Comparison of ENCODE assay signal across 2 cellular contexts in the genomic region with DNA sequence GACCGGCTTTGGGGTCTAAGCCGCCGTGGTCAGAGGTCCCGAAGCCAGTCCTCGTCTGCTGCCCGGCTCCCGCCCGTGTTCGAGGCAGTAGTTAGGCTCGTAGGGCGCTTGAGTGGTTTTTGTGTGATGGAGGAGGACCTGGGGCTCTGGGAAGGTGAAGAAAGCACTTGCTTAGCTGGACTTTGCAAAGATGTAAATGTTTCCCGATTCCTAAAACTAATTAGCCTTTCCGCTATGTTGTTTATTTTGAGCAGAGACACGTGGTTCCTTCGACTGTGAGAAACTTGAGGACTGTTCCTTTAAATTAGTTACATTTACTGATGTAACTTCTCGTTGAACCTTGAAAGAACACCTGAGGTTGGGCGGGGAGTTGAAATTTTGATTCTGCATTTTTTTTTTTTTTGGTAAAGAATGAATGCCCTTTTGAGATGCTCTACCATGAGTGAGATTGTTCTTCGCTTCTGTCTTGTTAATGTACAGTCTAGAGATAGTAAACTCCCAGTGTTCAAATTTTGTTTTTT.
A peak's percentile ranks its signal among the peaks of the same experiment; 100 is the strongest.
TF ChIP-seq lines count a peak whose summit lies in the region.

No MANE protein-coding gene starts in this region.

TF ChIP-seq in HEK293, 187 proteins besides CTCF, POLR2A, EP300 and RAD21 (continued from another document and continues in another):
- TF ChIP-seq, protein P1, sequence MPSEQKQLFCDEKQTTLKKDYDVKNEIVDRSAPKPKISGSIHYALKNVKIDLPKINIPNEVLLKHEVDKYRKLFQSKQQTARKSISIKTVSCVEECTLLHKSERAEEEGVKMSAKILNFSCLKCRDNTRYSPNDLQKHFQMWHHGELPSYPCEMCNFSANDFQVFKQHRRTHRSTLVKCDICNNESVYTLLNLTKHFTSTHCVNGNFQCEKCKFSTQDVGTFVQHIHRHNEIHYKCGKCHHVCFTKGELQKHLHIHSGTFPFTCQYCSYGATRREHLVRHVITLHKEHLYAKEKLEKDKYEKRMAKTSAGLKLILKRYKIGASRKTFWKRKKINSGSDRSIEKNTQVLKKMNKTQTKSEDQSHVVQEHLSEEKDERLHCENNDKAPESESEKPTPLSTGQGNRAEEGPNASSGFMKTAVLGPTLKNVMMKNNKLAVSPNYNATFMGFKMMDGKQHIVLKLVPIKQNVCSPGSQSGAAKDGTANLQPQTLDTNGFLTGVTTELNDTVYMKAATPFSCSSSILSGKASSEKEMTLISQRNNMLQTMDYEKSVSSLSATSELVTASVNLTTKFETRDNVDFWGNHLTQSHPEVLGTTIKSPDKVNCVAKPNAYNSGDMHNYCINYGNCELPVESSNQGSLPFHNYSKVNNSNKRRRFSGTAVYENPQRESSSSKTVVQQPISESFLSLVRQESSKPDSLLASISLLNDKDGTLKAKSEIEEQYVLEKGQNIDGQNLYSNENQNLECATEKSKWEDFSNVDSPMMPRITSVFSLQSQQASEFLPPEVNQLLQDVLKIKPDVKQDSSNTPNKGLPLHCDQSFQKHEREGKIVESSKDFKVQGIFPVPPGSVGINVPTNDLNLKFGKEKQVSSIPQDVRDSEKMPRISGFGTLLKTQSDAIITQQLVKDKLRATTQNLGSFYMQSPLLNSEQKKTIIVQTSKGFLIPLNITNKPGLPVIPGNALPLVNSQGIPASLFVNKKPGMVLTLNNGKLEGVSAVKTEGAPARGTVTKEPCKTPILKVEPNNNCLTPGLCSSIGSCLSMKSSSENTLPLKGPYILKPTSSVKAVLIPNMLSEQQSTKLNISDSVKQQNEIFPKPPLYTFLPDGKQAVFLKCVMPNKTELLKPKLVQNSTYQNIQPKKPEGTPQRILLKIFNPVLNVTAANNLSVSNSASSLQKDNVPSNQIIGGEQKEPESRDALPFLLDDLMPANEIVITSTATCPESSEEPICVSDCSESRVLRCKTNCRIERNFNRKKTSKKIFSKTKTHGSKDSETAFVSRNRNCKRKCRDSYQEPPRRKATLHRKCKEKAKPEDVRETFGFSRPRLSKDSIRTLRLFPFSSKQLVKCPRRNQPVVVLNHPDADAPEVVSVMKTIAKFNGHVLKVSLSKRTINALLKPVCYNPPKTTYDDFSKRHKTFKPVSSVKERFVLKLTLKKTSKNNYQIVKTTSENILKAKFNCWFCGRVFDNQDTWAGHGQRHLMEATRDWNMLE (tag by site-specific recombination; conservative IDR thresholded peaks at IDR 0.05; ENCODE audit: low read depth), result no peak
- TF ChIP-seq, protein P2, sequence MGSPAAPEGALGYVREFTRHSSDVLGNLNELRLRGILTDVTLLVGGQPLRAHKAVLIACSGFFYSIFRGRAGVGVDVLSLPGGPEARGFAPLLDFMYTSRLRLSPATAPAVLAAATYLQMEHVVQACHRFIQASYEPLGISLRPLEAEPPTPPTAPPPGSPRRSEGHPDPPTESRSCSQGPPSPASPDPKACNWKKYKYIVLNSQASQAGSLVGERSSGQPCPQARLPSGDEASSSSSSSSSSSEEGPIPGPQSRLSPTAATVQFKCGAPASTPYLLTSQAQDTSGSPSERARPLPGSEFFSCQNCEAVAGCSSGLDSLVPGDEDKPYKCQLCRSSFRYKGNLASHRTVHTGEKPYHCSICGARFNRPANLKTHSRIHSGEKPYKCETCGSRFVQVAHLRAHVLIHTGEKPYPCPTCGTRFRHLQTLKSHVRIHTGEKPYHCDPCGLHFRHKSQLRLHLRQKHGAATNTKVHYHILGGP (tag by site-specific recombination; IDR thresholded peaks at IDR 0.05), result no peak
- TF ChIP-seq EGR2 (tag by site-specific recombination; IDR thresholded peaks at IDR 0.05; ENCODE audit: low read depth), result no peak
- TF ChIP-seq ZNF335 (tag by site-specific recombination; conservative IDR thresholded peaks at IDR 0.05), result peak; percentile 84
- TF ChIP-seq, protein P3, sequence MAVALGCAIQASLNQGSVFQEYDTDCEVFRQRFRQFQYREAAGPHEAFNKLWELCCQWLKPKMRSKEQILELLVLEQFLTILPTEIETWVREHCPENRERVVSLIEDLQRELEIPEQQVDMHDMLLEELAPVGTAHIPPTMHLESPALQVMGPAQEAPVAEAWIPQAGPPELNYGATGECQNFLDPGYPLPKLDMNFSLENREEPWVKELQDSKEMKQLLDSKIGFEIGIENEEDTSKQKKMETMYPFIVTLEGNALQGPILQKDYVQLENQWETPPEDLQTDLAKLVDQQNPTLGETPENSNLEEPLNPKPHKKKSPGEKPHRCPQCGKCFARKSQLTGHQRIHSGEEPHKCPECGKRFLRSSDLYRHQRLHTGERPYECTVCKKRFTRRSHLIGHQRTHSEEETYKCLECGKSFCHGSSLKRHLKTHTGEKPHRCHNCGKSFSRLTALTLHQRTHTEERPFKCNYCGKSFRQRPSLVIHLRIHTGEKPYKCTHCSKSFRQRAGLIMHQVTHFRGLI (tag by site-specific recombination; IDR thresholded peaks at IDR 0.05), result peak; percentile 41; the same call in 1 of the 2 replicates
- TF ChIP-seq, protein P4, sequence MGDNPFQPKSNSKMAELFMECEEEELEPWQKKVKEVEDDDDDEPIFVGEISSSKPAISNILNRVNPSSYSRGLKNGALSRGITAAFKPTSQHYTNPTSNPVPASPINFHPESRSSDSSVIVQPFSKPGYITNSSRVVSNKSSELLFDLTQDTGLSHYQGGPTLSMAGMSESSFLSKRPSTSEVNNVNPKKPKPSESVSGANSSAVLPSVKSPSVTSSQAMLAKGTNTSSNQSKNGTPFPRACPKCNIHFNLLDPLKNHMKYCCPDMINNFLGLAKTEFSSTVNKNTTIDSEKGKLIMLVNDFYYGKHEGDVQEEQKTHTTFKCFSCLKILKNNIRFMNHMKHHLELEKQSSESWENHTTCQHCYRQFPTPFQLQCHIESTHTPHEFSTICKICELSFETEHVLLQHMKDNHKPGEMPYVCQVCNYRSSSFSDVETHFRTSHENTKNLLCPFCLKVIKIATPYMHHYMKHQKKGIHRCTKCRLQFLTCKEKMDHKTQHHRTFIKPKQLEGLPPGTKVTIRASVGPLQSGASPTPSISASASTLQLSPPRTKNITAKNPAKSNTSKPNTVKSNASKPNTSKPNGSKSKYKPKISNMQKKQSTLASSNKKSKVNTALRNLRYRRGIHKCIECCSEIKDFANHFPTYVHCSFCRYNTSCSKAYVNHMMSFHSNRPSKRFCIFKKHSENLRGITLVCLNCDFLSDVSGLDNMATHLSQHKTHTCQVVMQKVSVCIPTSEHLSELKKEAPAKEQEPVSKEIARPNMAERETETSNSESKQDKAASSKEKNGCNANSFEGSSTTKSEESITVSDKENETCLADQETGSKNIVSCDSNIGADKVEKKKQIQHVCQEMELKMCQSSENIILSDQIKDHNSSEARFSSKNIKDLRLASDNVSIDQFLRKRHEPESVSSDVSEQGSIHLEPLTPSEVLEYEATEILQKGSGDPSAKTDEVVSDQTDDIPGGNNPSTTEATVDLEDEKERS (tag by site-specific recombination; IDR thresholded peaks at IDR 0.05), result no peak
- TF ChIP-seq, protein P5, sequence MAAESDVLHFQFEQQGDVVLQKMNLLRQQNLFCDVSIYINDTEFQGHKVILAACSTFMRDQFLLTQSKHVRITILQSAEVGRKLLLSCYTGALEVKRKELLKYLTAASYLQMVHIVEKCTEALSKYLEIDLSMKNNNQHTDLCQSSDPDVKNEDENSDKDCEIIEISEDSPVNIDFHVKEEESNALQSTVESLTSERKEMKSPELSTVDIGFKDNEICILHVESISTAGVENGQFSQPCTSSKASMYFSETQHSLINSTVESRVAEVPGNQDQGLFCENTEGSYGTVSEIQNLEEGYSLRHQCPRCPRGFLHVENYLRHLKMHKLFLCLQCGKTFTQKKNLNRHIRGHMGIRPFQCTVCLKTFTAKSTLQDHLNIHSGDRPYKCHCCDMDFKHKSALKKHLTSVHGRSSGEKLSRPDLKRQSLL (tag by site-specific recombination; IDR thresholded peaks at IDR 0.05), result 0 out of 2 replicates have a peak, but pooled peaks have one; percentile 11
- TF ChIP-seq ZNF114 (tag by site-specific recombination; IDR thresholded peaks at IDR 0.05), result no peak
- TF ChIP-seq ZBTB8A (tag by site-specific recombination; IDR thresholded peaks at IDR 0.05), result 0 out of 2 replicates have a peak, but pooled peaks have one; percentile 22

TF ChIP-seq in HepG2, 621 proteins besides CTCF, POLR2A, EP300 and RAD21 (continued from another document and continues in another):
- TF ChIP-seq, protein P6, sequence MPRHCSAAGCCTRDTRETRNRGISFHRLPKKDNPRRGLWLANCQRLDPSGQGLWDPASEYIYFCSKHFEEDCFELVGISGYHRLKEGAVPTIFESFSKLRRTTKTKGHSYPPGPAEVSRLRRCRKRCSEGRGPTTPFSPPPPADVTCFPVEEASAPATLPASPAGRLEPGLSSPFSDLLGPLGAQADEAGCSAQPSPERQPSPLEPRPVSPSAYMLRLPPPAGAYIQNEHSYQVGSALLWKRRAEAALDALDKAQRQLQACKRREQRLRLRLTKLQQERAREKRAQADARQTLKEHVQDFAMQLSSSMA (CRISPR knock-in tag; IDR thresholded peaks at IDR 0.05), result 0 out of 2 replicates have a peak, but pooled peaks have one; percentile 2
- peak; percentile 91 for TF ChIP-seq ASH2L (IDR thresholded peaks at IDR 0.05; ENCODE audit: insufficient read length, low read depth, low read length)
- TF ChIP-seq MED8 (CRISPR knock-in tag; IDR thresholded peaks at IDR 0.05; ENCODE audit: insufficient replicate concordance), result no peak
- 0 out of 2 replicates have a peak, but pooled peaks have one; percentile 10 for TF ChIP-seq FLYWCH1 (CRISPR knock-in tag; IDR thresholded peaks at IDR 0.05)
- peak; percentile 27; the same call in 1 of the 2 replicates for TF ChIP-seq ZFP90 (CRISPR knock-in tag; IDR thresholded peaks at IDR 0.05; ENCODE audit: borderline replicate concordance)
- TF ChIP-seq ZMAT3 (CRISPR knock-in tag; conservative IDR thresholded peaks at IDR 0.05), result no peak
- TF ChIP-seq, protein P7, sequence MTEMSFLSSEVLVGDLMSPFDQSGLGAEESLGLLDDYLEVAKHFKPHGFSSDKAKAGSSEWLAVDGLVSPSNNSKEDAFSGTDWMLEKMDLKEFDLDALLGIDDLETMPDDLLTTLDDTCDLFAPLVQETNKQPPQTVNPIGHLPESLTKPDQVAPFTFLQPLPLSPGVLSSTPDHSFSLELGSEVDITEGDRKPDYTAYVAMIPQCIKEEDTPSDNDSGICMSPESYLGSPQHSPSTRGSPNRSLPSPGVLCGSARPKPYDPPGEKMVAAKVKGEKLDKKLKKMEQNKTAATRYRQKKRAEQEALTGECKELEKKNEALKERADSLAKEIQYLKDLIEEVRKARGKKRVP (CRISPR knock-in tag; IDR thresholded peaks at IDR 0.05), result peak in 1 of 2 experiments; percentile 86; a peak in 1 of 4 replicates
- TF ChIP-seq KLF16 (CRISPR knock-in tag; IDR thresholded peaks at IDR 0.05), result peak in 1 of 2 experiments; percentile 14; a peak in 1 of 4 replicates
- peak; percentile 23; the same call in 1 of the 2 replicates for TF ChIP-seq CEBPG (CRISPR knock-in tag; IDR thresholded peaks at IDR 0.05)
- no peak for TF ChIP-seq STAT5B (CRISPR knock-in tag; IDR thresholded peaks at IDR 0.05)
- peak; percentile 79; the same call in 1 of the 2 replicates for TF ChIP-seq AKAP8 (CRISPR knock-in tag; IDR thresholded peaks at IDR 0.05)
- TF ChIP-seq, protein P8, sequence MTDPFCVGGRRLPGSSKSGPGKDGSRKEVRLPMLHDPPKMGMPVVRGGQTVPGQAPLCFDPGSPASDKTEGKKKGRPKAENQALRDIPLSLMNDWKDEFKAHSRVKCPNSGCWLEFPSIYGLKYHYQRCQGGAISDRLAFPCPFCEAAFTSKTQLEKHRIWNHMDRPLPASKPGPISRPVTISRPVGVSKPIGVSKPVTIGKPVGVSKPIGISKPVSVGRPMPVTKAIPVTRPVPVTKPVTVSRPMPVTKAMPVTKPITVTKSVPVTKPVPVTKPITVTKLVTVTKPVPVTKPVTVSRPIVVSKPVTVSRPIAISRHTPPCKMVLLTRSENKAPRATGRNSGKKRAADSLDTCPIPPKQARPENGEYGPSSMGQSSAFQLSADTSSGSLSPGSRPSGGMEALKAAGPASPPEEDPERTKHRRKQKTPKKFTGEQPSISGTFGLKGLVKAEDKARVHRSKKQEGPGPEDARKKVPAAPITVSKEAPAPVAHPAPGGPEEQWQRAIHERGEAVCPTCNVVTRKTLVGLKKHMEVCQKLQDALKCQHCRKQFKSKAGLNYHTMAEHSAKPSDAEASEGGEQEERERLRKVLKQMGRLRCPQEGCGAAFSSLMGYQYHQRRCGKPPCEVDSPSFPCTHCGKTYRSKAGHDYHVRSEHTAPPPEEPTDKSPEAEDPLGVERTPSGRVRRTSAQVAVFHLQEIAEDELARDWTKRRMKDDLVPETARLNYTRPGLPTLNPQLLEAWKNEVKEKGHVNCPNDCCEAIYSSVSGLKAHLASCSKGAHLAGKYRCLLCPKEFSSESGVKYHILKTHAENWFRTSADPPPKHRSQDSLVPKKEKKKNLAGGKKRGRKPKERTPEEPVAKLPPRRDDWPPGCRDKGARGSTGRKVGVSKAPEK (CRISPR knock-in tag; IDR thresholded peaks at IDR 0.05; ENCODE audit: borderline replicate concordance), result peak; percentile 70; the same call in 1 of the 2 replicates
- TF ChIP-seq, protein P9, sequence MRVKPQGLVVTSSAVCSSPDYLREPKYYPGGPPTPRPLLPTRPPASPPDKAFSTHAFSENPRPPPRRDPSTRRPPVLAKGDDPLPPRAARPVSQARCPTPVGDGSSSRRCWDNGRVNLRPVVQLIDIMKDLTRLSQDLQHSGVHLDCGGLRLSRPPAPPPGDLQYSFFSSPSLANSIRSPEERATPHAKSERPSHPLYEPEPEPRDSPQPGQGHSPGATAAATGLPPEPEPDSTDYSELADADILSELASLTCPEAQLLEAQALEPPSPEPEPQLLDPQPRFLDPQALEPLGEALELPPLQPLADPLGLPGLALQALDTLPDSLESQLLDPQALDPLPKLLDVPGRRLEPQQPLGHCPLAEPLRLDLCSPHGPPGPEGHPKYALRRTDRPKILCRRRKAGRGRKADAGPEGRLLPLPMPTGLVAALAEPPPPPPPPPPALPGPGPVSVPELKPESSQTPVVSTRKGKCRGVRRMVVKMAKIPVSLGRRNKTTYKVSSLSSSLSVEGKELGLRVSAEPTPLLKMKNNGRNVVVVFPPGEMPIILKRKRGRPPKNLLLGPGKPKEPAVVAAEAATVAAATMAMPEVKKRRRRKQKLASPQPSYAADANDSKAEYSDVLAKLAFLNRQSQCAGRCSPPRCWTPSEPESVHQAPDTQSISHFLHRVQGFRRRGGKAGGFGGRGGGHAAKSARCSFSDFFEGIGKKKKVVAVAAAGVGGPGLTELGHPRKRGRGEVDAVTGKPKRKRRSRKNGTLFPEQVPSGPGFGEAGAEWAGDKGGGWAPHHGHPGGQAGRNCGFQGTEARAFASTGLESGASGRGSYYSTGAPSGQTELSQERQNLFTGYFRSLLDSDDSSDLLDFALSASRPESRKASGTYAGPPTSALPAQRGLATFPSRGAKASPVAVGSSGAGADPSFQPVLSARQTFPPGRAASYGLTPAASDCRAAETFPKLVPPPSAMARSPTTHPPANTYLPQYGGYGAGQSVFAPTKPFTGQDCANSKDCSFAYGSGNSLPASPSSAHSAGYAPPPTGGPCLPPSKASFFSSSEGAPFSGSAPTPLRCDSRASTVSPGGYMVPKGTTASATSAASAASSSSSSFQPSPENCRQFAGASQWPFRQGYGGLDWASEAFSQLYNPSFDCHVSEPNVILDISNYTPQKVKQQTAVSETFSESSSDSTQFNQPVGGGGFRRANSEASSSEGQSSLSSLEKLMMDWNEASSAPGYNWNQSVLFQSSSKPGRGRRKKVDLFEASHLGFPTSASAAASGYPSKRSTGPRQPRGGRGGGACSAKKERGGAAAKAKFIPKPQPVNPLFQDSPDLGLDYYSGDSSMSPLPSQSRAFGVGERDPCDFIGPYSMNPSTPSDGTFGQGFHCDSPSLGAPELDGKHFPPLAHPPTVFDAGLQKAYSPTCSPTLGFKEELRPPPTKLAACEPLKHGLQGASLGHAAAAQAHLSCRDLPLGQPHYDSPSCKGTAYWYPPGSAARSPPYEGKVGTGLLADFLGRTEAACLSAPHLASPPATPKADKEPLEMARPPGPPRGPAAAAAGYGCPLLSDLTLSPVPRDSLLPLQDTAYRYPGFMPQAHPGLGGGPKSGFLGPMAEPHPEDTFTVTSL (CRISPR knock-in tag; IDR thresholded peaks at IDR 0.05; ENCODE audit: borderline replicate concordance), result 0 out of 2 replicates have a peak, but pooled peaks have one; percentile 7
- peak; percentile 63; the same call in 1 of the 2 replicates for TF ChIP-seq ZBTB7B (CRISPR knock-in tag; IDR thresholded peaks at IDR 0.05)
- TF ChIP-seq ZSCAN20 (CRISPR knock-in tag; IDR thresholded peaks at IDR 0.05; ENCODE audit: borderline replicate concordance), result peak; percentile 15; the same call in 1 of the 2 replicates
- no peak for TF ChIP-seq RFX3 (CRISPR knock-in tag; IDR thresholded peaks at IDR 0.05)
- 0 out of 2 replicates have a peak, but pooled peaks have one; percentile 1 for TF ChIP-seq FOXC1 (CRISPR knock-in tag; IDR thresholded peaks at IDR 0.05; ENCODE audit: borderline replicate concordance)
